In the genomic region with DNA sequence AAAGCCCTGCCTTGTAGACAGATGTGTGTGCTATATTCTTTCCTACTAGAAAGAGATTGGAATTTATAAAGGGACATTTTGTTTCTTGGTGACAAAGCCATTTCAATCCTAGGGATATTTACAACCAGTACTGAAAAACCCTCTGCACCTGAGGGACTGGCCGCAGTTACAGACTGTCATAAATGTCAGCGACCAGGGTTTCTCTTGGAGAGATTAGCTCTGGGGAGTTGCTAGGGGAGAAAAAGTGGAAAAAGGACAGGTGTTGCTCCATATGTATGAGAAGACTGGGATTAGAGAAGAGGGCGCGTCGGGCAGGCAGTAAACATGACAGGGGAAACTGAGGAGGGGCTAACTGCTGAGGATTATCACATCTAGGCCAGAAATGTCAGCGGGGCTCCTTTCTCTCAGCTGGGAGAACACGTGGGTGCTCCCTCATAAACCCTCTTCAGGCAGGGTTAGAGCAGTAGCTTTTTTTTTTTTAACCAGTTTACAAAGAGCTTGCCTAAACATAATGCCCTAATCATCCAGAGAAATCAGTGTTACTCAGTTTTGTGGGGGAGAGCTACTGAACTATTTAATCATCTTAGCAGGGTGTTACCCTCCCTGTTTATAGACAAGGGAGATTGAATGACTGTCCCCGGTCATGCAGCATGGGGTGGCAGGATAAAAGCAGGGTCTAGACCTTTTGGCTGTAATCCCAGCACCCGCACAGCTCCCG, we compare ENCODE assay signal across 16 cellular contexts. TPM values are rescaled to one million over a fixed set of nuclear protein-coding genes. Genes with fewer than 3 reads are reported as not detected.
A peak's percentile ranks its signal among the peaks of the same experiment; 100 is the strongest.
DNase-seq lines count a peak whose midpoint lies in the region; ATAC-seq, FAIRE-seq and TF ChIP-seq lines count a peak whose summit lies in the region.
"Had no signal": no experiment of that assay in that cellular context is flagged by ENCODE, and none has a peak within 500 bp of the region (broad histone marks: within the 10 kb centered on the region; RNA-seq: fewer than 3 reads in every experiment).

No MANE protein-coding gene starts in this region.

- H3K4me2 ChIP-seq in parathyroid adenoma (ENCODE audit: low read length) = no peak overlapping the region

- H3K4me3 ChIP-seq in parathyroid adenoma (ENCODE audit: low read depth, low read length) (no peak overlapping the region), heart left ventricle (no peak overlapping the region)
- no peak overlapping the region for H3K4me3 ChIP-seq in CD8-positive, alpha-beta T cell (ENCODE audit: low read depth, low read length)

- no peaks in the 10 kb centered on the region for H3K36me3 ChIP-seq in parathyroid adenoma (ENCODE audit: control insufficient read depth, insufficient read depth, low read length)
- no peaks in the 10 kb centered on the region for H3K36me3 ChIP-seq in heart left ventricle
- H3K36me3 ChIP-seq in CD8-positive, alpha-beta T cell (ENCODE audit: insufficient read depth, low read length) = no peaks in the 10 kb centered on the region

- no peaks in the 10 kb centered on the region for H3K9me3 Mint-ChIP-seq in CD8-positive, alpha-beta T cell
- H3K9me3 Mint-ChIP-seq: mesothelial cell of epicardium had no signal

- CTCF ChIA-PET in CD8-positive, alpha-beta T cell (lab: Charles Lee) = interaction anchor here (0.8 kb wide), 1 partner anchor 36 kb away, joined by 3 read pairs; a partner anchor contains a TSS

- intact Hi-C loops in heart left ventricle (cut with DNase I) = no loop called here
- intact Hi-C loops in CD8-positive, alpha-beta T cell (cut with DNase I, micrococcal nuclease) = no loop called here

- TF ChIP-seq CTCF in D721Med (IDR thresholded peaks at IDR 0.05; ENCODE audit: insufficient read depth, missing control alignments) = no peak
- no peak for TF ChIP-seq CTCF in parathyroid adenoma (IDR thresholded peaks at IDR 0.05)
- TF ChIP-seq CTCF in heart left ventricle (IDR thresholded peaks at IDR 0.05) = no peak
- TF ChIP-seq CTCF in CD8-positive, alpha-beta T cell (IDR thresholded peaks at IDR 0.05) = no peak

- H2AFZ ChIP-seq in parathyroid adenoma = peak overlapping the region; percentile 60

- FAIRE-seq in D721Med (lab: Jason Lieb, UNC) = no peak
- FAIRE-seq: endothelial cell of umbilical vein had no signal

- no peak for ATAC-seq in heart left ventricle
- ATAC-seq in CD8-positive, alpha-beta T cell = no peak

- H3K27me3 ChIP-seq in parathyroid adenoma (ENCODE audit: control insufficient read depth, insufficient read depth, low read length) (no peaks in the 10 kb centered on the region), heart left ventricle (no peaks in the 10 kb centered on the region)
- no peaks in the 10 kb centered on the region for H3K27me3 ChIP-seq in CD8-positive, alpha-beta T cell (ENCODE audit: insufficient read depth, low read length)

- no peaks in the 10 kb centered on the region for H3K27me3 Mint-ChIP-seq in CD8-positive, alpha-beta T cell (ENCODE audit: low read depth)

- no peaks in the 10 kb centered on the region for H3K36me3 Mint-ChIP-seq in CD8-positive, alpha-beta T cell
- H3K36me3 Mint-ChIP-seq: mesothelial cell of epicardium had no signal

- H3K79me2 ChIP-seq in parathyroid adenoma = no peaks in the 10 kb centered on the region

- H3K27ac ChIP-seq in parathyroid adenoma = peak overlapping the region; percentile 77
- no peak overlapping the region for H3K27ac ChIP-seq in heart left ventricle
- no peak overlapping the region for H3K27ac ChIP-seq in CD8-positive, alpha-beta T cell (ENCODE audit: low read depth, low read length)
- H3K27ac ChIP-seq: RWPE1 had no signal

- 72 to 87% (median 81%) methylated on average over 10 of the region's 10 CpGs for WGBS in heart left ventricle, 4 donors

- DNase-seq in D721Med (ENCODE audit: insufficient read length, low spot score) (peak; percentile 22), NCI-H748 (lab: John Stamatoyannopoulos, UW; ENCODE audit: unreplicated experiment) (peak; percentile 82), erythroblast (lab: John Stamatoyannopoulos, UW) (peak; percentile 8 to 54), heart left ventricle (no peak), NCI-H2107 (lab: John Stamatoyannopoulos, UW) (no peak)
- no peak for DNase-seq in NK-92 treated with Interleukin-12 subunit alpha and Interleukin-12 subunit beta, amount 100 ng/mL, for 24 hours (lab: John Stamatoyannopoulos, UW)
- DNase-seq in CD8-positive, alpha-beta T cell = no peak
- DNase-seq: amniotic stem cell, Caco-2, cerebellar nuclear complex, GF-D8, NCI-H446 had no signal

- H3K4me1 Mint-ChIP-seq in CD8-positive, alpha-beta T cell (ENCODE audit: low read depth) = no peaks in the 10 kb centered on the region

- TF ChIP-seq POLR2A in erythroblast (IDR thresholded peaks at IDR 0.05; ENCODE audit: low read length) (no peak), heart left ventricle (IDR thresholded peaks at IDR 0.05) (no peak)

- no peak overlapping the region for H3K27ac Mint-ChIP-seq in CD8-positive, alpha-beta T cell
- H3K27ac Mint-ChIP-seq: mesothelial cell of epicardium had no signal

- H3K9ac ChIP-seq in parathyroid adenoma = no peak overlapping the region

- no peaks in the 10 kb centered on the region for H3K9me3 ChIP-seq in parathyroid adenoma (ENCODE audit: control insufficient read depth, low read length)
- H3K9me3 ChIP-seq in heart left ventricle = no peaks in the 10 kb centered on the region
- no peaks in the 10 kb centered on the region for H3K9me3 ChIP-seq in CD8-positive, alpha-beta T cell (ENCODE audit: low read length)
- H3K9me3 ChIP-seq: Caco-2 had no signal

- H3K4me3 Mint-ChIP-seq in CD8-positive, alpha-beta T cell = no peak overlapping the region
- H3K4me3 Mint-ChIP-seq: mesothelial cell of epicardium had no signal

- peaks cover 21% of the 10 kb centered on the region for H3K4me1 ChIP-seq in parathyroid adenoma
- peaks cover 0 to 17% (median 6%) of the 10 kb centered on the region in 12 donors for H3K4me1 ChIP-seq in heart left ventricle
- H3K4me1 ChIP-seq in CD8-positive, alpha-beta T cell (ENCODE audit: insufficient read depth, low read length) = no peaks in the 10 kb centered on the region

- POLR2A ChIA-PET in CD8-positive, alpha-beta T cell (lab: Charles Lee) = no interaction called here

RNA-seq across cellular contexts. Expression of gene ELAPOR1, which starts 35.1 kb away (rescaled TPM):
- total RNA-seq in heart left ventricle = under 1 TPM in 7 of 9 donors, not detected in 2; 0.11 to 0.83 (median 0.31) TPM
- polyA plus RNA-seq in heart left ventricle = under 1 TPM; 0.04 to 0.11 TPM
- 1 to 10 TPM; 5.0 to 6.8 TPM for total RNA-seq in CD8-positive, alpha-beta T cell

RNA-seq across cellular contexts. Expression of gene TMEM167B, which starts 58.4 kb away (rescaled TPM):
- 10 to 100 TPM; 14.1 to 52.9 (median 29.9) TPM for total RNA-seq in heart left ventricle
- 10 to 100 TPM; 10.8 to 27.3 TPM for polyA plus RNA-seq in heart left ventricle
- 10 to 100 TPM; 66.3 to 68.0 TPM for total RNA-seq in CD8-positive, alpha-beta T cell

Comparison
In these comparisons a context has a peak if more than half of its experiments do, and no peak if none do; other contexts are left out.
1. DNase-seq: peak in D721Med (single experiment), NCI-H748 (single experiment) and erythroblast (2 of 2); none in heart left ventricle (0 of 5), NCI-H2107 (single experiment), NK-92 treated with Interleukin-12 subunit alpha and Interleukin-12 subunit beta, amount 100 ng/mL, for 24 hours (single experiment) and CD8-positive, alpha-beta T cell (0 of 7).